Comparison of ENCODE assay signal across 31 cellular contexts in the genomic region with DNA sequence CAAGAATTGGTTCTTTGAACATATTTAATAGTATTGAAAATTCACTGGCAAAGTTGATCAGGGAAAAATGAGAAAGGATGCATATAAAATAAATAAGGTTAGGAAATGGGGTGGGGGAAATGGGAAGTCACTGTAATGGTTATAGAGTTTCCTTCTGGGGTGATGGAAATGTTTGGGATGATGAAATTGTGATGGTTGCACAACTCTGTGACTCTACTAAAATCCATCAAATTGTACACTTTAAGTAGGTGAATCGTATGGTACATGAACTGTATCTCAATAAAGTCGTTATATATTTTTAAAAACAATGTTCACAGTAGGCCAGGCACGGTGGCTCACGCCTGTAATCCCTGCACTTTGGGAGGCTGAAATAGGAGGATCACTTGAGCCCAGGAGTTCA. TPM values are rescaled to one million over a fixed set of nuclear protein-coding genes. Genes with fewer than 3 reads are reported as not detected.
"Had no signal": no experiment of that assay in that cellular context is flagged by ENCODE, and none has a peak within 500 bp of the region (broad histone marks: within the 10 kb centered on the region; RNA-seq: fewer than 3 reads in every experiment).

No MANE protein-coding gene starts in this region.

- H2AFZ ChIP-seq: PC-9 had no signal

- H3K4me3 ChIP-seq: ascending aorta, breast epithelium, PC-9 had no signal

- H3K9me3 ChIP-seq: ascending aorta, breast epithelium had no signal

- H3K27me3 ChIP-seq: ascending aorta, breast epithelium had no signal

- H3K4me1 ChIP-seq: ascending aorta, breast epithelium had no signal

- DNase-seq: activated CD4-positive, alpha-beta memory T cell treated with anti-CD3 and anti-CD28 coated beads, Interleukin-2, amount 10 ng/mL, durations not matched to agents 7 days and 5 days; activated CD4-positive, alpha-beta T cell treated with anti-CD3 and anti-CD28 coated beads for 1 hour; activated CD4-positive, alpha-beta T cell treated with anti-CD3 and anti-CD28 coated beads for 48 hours; activated CD4-positive, CD25-positive, alpha-beta regulatory T cell; activated gamma-delta T cell; activated naive CD4-positive, alpha-beta T cell treated with Interleukin-2 at 50 U/mL for 16 hours; activated naive CD8-positive, alpha-beta T cell treated with anti-CD3 and anti-CD28 coated beads, Interleukin-2, amount 10 ng/mL, durations not matched to agents 7 days and 5 days; activated T-cell treated with anti-CD3 and anti-CD28 coated beads, Interleukin-2, amount 50 U/mL, for 24 hours; amygdala; caudate nucleus; cerebellar nuclear complex; Karpas-422; NCI-H1105 treated with DMSO at 0.1 percent for 48 hours; NCI-H1436; NCI-H1694; NCI-H1930; NCI-H345; NCI-H524 treated with DMSO at 0.1 percent for 48 hours; PC-9; SIG-M5; T-cell; T-helper 17 cell; WERI-Rb-1 had no signal

- H3K27ac ChIP-seq: ascending aorta, breast epithelium, PC-9, RWPE1, WERI-Rb-1 had no signal

- ATAC-seq: Right ventricle myocardium inferior, SK-N-SH treated with all-trans-retinoic acid at 6 μM for 48 hours, T-cell, T-helper 17 cell had no signal

- FAIRE-seq: RCC 7860 had no signal

- H3K4me2 ChIP-seq: PC-9 had no signal

- H3K36me3 ChIP-seq: breast epithelium had no signal

RNA-seq across cellular contexts. Expression of gene ZYG11A, which starts 56.4 kb away (rescaled TPM):
- total RNA-seq: ascending aorta, MCF 10A, Right ventricle myocardium inferior, SK-MEL-5 had no signal
